In genomic region chr3:48058089-48058488, GRCh38 we compare ENCODE assay signal across 1 cellular context.
TF ChIP-seq lines count a peak whose summit lies in the region.

No MANE protein-coding gene starts in this region.

TF ChIP-seq in K562, 482 proteins besides CTCF, POLR2A, EP300 and RAD21 (continued from another document):
- TF ChIP-seq, protein P1, sequence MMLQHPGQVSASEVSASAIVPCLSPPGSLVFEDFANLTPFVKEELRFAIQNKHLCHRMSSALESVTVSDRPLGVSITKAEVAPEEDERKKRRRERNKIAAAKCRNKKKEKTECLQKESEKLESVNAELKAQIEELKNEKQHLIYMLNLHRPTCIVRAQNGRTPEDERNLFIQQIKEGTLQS (IDR thresholded peaks at IDR 0.05), result 0 out of 2 replicates have a peak, but pooled peaks have one; percentile 11
- TF ChIP-seq, protein P1 (CRISPR knock-in tag; conservative IDR thresholded peaks at IDR 0.05), result no peak
- TF ChIP-seq XRCC4 (IDR thresholded peaks at IDR 0.05; ENCODE audit: extremely low read depth, insufficient read depth, insufficient read length), result no peak
- no peak for TF ChIP-seq PHB2 (IDR thresholded peaks at IDR 0.05; ENCODE audit: low read depth)
- TF ChIP-seq ZMIZ1 (IDR thresholded peaks at IDR 0.05; ENCODE audit: low read depth in 2 of 2, low read length in 2 of 2), result no peak
- TF ChIP-seq NFRKB (IDR thresholded peaks at IDR 0.05; ENCODE audit: low read depth), result no peak
- no peak for TF ChIP-seq EP400 (IDR thresholded peaks at IDR 0.05)
- no peak for TF ChIP-seq PHB (CRISPR knock-in tag; IDR thresholded peaks at IDR 0.05)
- peak; percentile 27; the same call in 1 of the 2 replicates for TF ChIP-seq ZFX (CRISPR knock-in tag; IDR thresholded peaks at IDR 0.05)
